In genomic region chrX:108453841-108454240, GRCh38 we compare ENCODE assay signal across 9 cellular contexts. TPM values are rescaled to one million over a fixed set of nuclear protein-coding genes. Genes with fewer than 3 reads are reported as not detected.
"Had no signal": no experiment of that assay in that cellular context is flagged by ENCODE, and none has a peak within 500 bp of the region (broad histone marks: within the 10 kb centered on the region; RNA-seq: fewer than 3 reads in every experiment).

No MANE protein-coding gene starts in this region.

- H3K4me3 Mint-ChIP-seq: HFFc6 had no signal

- ATAC-seq: HCT116, HepG2 had no signal

- FAIRE-seq: HepG2 had no signal

- H3K9me3 Mint-ChIP-seq: HFFc6, IgD-negative memory B cell had no signal

- H3K9me3 ChIP-seq: HAP-1 had no signal

- H3K9ac ChIP-seq: GM23248 had no signal

- H3K27me3 Mint-ChIP-seq: IgD-negative memory B cell had no signal

- H3K36me3 ChIP-seq: HAP-1 had no signal

- H3K27ac Mint-ChIP-seq: HFFc6, IgD-negative memory B cell had no signal

- H3K27ac ChIP-seq: GM23248, HL-60 had no signal

- DNase-seq: GM23248, GOT3, H7, HFFc6 had no signal

- H3K4me3 ChIP-seq: GM23248, HAP-1 had no signal

- H3K4me1 ChIP-seq: HAP-1 had no signal

- H3K4me1 Mint-ChIP-seq: IgD-negative memory B cell had no signal

- H3K36me3 Mint-ChIP-seq: IgD-negative memory B cell had no signal

- H2AFZ ChIP-seq: GM23248 had no signal

RNA-seq across cellular contexts. Expression of gene COL4A5, which starts 14.2 kb away (rescaled TPM):
- polyA plus RNA-seq: IgD-negative memory B cell had no signal

RNA-seq across cellular contexts. Expression of gene COL4A6, which starts 15.6 kb away (rescaled TPM):
- total RNA-seq: GM23248 had no signal
- polyA plus RNA-seq: IgD-negative memory B cell had no signal
